Comparison of ENCODE assay signal across 8 cellular contexts in genomic region chr17:3827124-3827773, GRCh38. TPM values are rescaled to one million over a fixed set of nuclear protein-coding genes. Genes with fewer than 3 reads are reported as not detected.
DNase-seq lines count a peak whose midpoint lies in the region; ATAC-seq and TF ChIP-seq lines count a peak whose summit lies in the region.

No MANE protein-coding gene starts in this region.

- no CpG with 5 or more reads among the region's 6 CpGs for WGBS in iPS DF 6.9 (ENCODE audit: insufficient coverage, insufficient read length)

- TF ChIP-seq CTCF in C4-2B (conservative IDR thresholded peaks at IDR 0.05): peak; percentile 81

- H3K4me3 ChIP-seq in iPS DF 6.9 (ENCODE audit: low read length): no peak overlapping the region

- ATAC-seq in SK-N-SH treated with all-trans-retinoic acid at 6 μM for 48 hours (peak; percentile 76), GM21360 (IDR thresholded peaks at IDR 0.05; ENCODE audit: unreplicated experiment) (no peak), GM19328 (IDR thresholded peaks at IDR 0.05; ENCODE audit: unreplicated experiment) (no peak)

- peaks cover 10% of the 10 kb centered on the region; the same call in 1 of the 2 replicates for H3K36me3 ChIP-seq in iPS DF 6.9 (ENCODE audit: control insufficient read depth, insufficient read depth, low read length)

- no peaks in the 10 kb centered on the region for H3K4me1 ChIP-seq in iPS DF 6.9 (ENCODE audit: control insufficient read depth, insufficient read depth, low read length)

- no peak overlapping the region for H3K27ac ChIP-seq in C4-2B
- H3K27ac ChIP-seq in iPS DF 6.9 (ENCODE audit: low read length): no peak overlapping the region

- H3K9me3 ChIP-seq in iPS DF 6.9 (ENCODE audit: control insufficient read depth, insufficient read depth, low read length): no peaks in the 10 kb centered on the region

- no peaks in the 10 kb centered on the region for H3K27me3 ChIP-seq in iPS DF 6.9 (ENCODE audit: control insufficient read depth, insufficient read depth, low read length)

- peak; percentile 11 for DNase-seq in H4 (ENCODE audit: low spot score)
- peak; percentile 47 for DNase-seq in activated naive CD8-positive, alpha-beta T cell treated with anti-CD3 and anti-CD28 coated beads, Interleukin-2, amount 50 U/mL, for 16 hours (ENCODE audit: low read depth, low spot score)
- peak; percentile 33 for DNase-seq in iPS DF 6.9 (ENCODE audit: low read depth, low spot score)
- peak; percentile 31 to 78 (median 50) for DNase-seq in stimulated activated CD4-positive, alpha-beta T cell treated with anti-CD3 and anti-CD28 coated beads, Interleukin-12 subunit alpha, Interleukin-12 subunit beta, amount 100 ng/mL, for 48 hours (ENCODE audit: low read depth in 2 of 3, low spot score in 1 of 3)

TF ChIP-seq in SK-N-SH treated with all-trans-retinoic acid at 6 μM for 48 hours, 23 proteins besides CTCF, POLR2A, EP300 and RAD21:
- no peak for TF ChIP-seq TSHZ2 (CRISPR knock-in tag; IDR thresholded peaks at IDR 0.05)
- TF ChIP-seq POU6F1 (CRISPR knock-in tag; IDR thresholded peaks at IDR 0.05; ENCODE audit: borderline replicate concordance, low read depth): no peak
- no peak for TF ChIP-seq RARB (CRISPR knock-in tag; IDR thresholded peaks at IDR 0.05)
- TF ChIP-seq CSDC2 (CRISPR knock-in tag; IDR thresholded peaks at IDR 0.05): no peak
- no peak for TF ChIP-seq ZNF70 (CRISPR knock-in tag; IDR thresholded peaks at IDR 0.05)
- no peak for TF ChIP-seq ARNTL (CRISPR knock-in tag; IDR thresholded peaks at IDR 0.05; ENCODE audit: borderline replicate concordance, low read depth)
- no peak for TF ChIP-seq CSRNP3 (CRISPR knock-in tag; IDR thresholded peaks at IDR 0.05)
- TF ChIP-seq ZNF8 (CRISPR knock-in tag; IDR thresholded peaks at IDR 0.05): no peak
- TF ChIP-seq TCF4 (CRISPR knock-in tag; IDR thresholded peaks at IDR 0.05; ENCODE audit: borderline replicate concordance): no peak
- TF ChIP-seq PPARA (CRISPR knock-in tag; IDR thresholded peaks at IDR 0.05; ENCODE audit: borderline replicate concordance): no peak
- TF ChIP-seq SNAI2 (CRISPR knock-in tag; IDR thresholded peaks at IDR 0.05): no peak
- TF ChIP-seq ISL1 (CRISPR knock-in tag; IDR thresholded peaks at IDR 0.05): no peak
- no peak for TF ChIP-seq ZFP30 (CRISPR knock-in tag; IDR thresholded peaks at IDR 0.05)
- TF ChIP-seq GLIS3 (CRISPR knock-in tag; IDR thresholded peaks at IDR 0.05): no peak
- no peak for TF ChIP-seq ZNF565 (CRISPR knock-in tag; conservative IDR thresholded peaks at IDR 0.05; ENCODE audit: low read depth)
- no peak for TF ChIP-seq ZFP3 (CRISPR knock-in tag; IDR thresholded peaks at IDR 0.05)
- TF ChIP-seq PATZ1 (CRISPR knock-in tag; IDR thresholded peaks at IDR 0.05; ENCODE audit: borderline replicate concordance): no peak
- no peak for TF ChIP-seq TOX (CRISPR knock-in tag; IDR thresholded peaks at IDR 0.05; ENCODE audit: borderline replicate concordance)
- TF ChIP-seq BACH2 (CRISPR knock-in tag; IDR thresholded peaks at IDR 0.05; ENCODE audit: borderline replicate concordance): no peak

RNA-seq across cellular contexts. Expression of gene NCBP3, which starts 18.8 kb away (rescaled TPM):
- total RNA-seq in H4 (2014; rRNA removed; shearing (Covaris generic)): 4.4 and 6.9 TPM in 2 replicates

RNA-seq across cellular contexts. Expression of gene ITGAE, which starts 26.3 kb away (rescaled TPM):
- total RNA-seq in H4 (2014; rRNA removed; shearing (Covaris generic)): 37.6 and 43.0 TPM in 2 replicates
